Comparison of ENCODE assay signal across 34 cellular contexts in genomic region chr18:77666613-77667012, GRCh38.
"Had no signal": no experiment of that assay in that cellular context is flagged by ENCODE, and none has a peak within 500 bp of the region (broad histone marks: within the 10 kb centered on the region; RNA-seq: fewer than 3 reads in every experiment).

No MANE protein-coding gene starts in this region.

- DNase-seq: Karpas-422, Kasumi-1, KG1, MG63, MM.1S, MV-4-11, NCI-H1048, NCI-H1092, NCI-H1092 treated with DMSO at 0.1 percent for 48 hours, NCI-H1105, NCI-H1105 treated with DMSO at 0.1 percent for 48 hours, NCI-H1417, NCI-H1417 treated with DMSO at 0.1 percent for 48 hours, NCI-H1436, NCI-H1436 treated with DMSO at 0.1 percent for 48 hours, NCI-H146, NCI-H1694, NCI-H1694 treated with DMSO at 0.1 percent for 48 hours, NCI-H187, NCI-H187 treated with DMSO at 0.1 percent for 48 hours, NCI-H1930, NCI-H2029, NCI-H2029 treated with DMSO at 0.1 percent for 48 hours, NCI-H2081, NCI-H2081 treated with DMSO at 0.1 percent for 48 hours, NCI-H2107, NCI-H2171, NCI-H2171 treated with DMSO at 0.1 percent for 48 hours, NCI-H2227 treated with DMSO at 0.1 percent for 48 hours, NCI-H226, NCI-H345, NCI-H446, NCI-H446 treated with DMSO at 0.1 percent for 48 hours had no signal

- H3K27me3 ChIP-seq: MG63 had no signal

- H3K36me3 ChIP-seq: MG63 had no signal

- H3K9me3 ChIP-seq: MG63 had no signal

- H3K27ac ChIP-seq: KMS-11 had no signal

- H3K4me3 ChIP-seq: MG63 had no signal
